In the genomic region with DNA sequence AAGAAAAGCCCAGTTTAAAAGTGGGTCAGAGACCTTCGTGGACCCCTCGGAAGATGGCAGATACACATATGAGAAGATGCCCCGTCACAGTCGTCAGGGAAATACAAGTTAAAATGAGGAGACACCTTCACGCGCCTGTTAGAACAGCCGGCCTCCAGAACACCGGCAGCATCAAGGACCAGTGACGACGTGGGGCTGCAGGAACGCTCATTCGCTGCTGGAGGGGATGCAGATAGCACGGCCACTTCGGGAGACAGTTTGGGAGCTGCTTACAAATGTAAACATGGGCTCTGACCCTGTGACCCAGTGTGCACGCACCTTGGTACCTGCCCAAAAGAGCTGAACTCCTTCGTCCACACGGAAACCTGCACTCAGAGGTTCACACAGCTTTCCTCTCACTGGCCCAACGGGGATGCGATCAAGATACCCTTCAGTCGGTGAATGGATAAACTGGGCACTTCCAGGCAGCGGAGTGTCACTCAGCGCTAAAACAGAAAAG, we compare ENCODE assay signal across 1 cellular context.
TF ChIP-seq lines count a peak whose summit lies in the region.

No MANE protein-coding gene starts in this region.

TF ChIP-seq in HepG2, 621 proteins besides CTCF, POLR2A, EP300 and RAD21 (continued from another document):
- TF ChIP-seq CCDC6 (CRISPR knock-in tag; IDR thresholded peaks at IDR 0.05), result no peak
- no peak for TF ChIP-seq BRCA1 (CRISPR knock-in tag; IDR thresholded peaks at IDR 0.05)
- TF ChIP-seq ZNF446 (CRISPR knock-in tag; IDR thresholded peaks at IDR 0.05), result no peak
- TF ChIP-seq TP53 (CRISPR knock-in tag; conservative IDR thresholded peaks at IDR 0.05), result no peak
- no peak for TF ChIP-seq RBM39 (IDR thresholded peaks at IDR 0.05; ENCODE audit: low read depth, low read length, poor library complexity, severe bottlenecking)
- no peak for TF ChIP-seq IRF2 (CRISPR knock-in tag; IDR thresholded peaks at IDR 0.05)
- TF ChIP-seq HDAC1 (CRISPR knock-in tag; IDR thresholded peaks at IDR 0.05), result no peak
